1 cellular context compared by ENCODE assay signal in the genomic region with DNA sequence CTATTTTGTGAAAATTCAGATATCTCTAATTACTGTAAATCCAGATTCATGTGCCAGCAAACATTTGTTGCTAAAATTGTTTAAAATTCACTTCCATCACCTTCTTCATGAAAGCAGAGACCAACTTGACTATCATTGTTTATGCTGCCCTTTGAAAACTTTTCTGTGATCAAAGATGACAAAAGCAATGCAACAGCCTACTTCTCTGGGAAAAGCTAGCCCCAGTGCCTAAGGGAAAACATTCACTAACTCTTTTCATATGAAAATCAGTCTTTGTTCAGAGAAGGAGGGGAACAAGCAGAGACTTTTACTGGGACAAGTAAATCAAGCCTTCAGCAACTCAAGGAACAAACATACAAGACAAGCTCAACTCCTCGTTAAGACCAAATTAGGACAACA.
TF ChIP-seq lines count a peak whose summit lies in the region.

No MANE protein-coding gene starts in this region.

TF ChIP-seq in SK-N-SH treated with all-trans-retinoic acid at 6 μM for 48 hours, 23 proteins besides CTCF, POLR2A, EP300 and RAD21 (continued from another document):
- TF ChIP-seq ZFP3 (CRISPR knock-in tag; IDR thresholded peaks at IDR 0.05): no peak
- no peak for TF ChIP-seq ARNTL (CRISPR knock-in tag; IDR thresholded peaks at IDR 0.05; ENCODE audit: borderline replicate concordance, low read depth)
- TF ChIP-seq ZC3H10 (CRISPR knock-in tag; IDR thresholded peaks at IDR 0.05): no peak
- TF ChIP-seq, protein P1, sequence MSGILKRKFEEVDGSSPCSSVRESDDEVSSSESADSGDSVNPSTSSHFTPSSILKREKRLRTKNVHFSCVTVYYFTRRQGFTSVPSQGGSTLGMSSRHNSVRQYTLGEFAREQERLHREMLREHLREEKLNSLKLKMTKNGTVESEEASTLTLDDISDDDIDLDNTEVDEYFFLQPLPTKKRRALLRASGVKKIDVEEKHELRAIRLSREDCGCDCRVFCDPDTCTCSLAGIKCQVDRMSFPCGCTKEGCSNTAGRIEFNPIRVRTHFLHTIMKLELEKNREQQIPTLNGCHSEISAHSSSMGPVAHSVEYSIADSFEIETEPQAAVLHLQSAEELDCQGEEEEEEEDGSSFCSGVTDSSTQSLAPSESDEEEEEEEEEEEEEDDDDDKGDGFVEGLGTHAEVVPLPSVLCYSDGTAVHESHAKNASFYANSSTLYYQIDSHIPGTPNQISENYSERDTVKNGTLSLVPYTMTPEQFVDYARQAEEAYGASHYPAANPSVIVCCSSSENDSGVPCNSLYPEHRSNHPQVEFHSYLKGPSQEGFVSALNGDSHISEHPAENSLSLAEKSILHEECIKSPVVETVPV (CRISPR knock-in tag; IDR thresholded peaks at IDR 0.05): no peak
- TF ChIP-seq TCF4 (CRISPR knock-in tag; IDR thresholded peaks at IDR 0.05; ENCODE audit: borderline replicate concordance): no peak
- no peak for TF ChIP-seq OSR1 (CRISPR knock-in tag; IDR thresholded peaks at IDR 0.05)
